31 cellular contexts compared by ENCODE assay signal in the genomic region with DNA sequence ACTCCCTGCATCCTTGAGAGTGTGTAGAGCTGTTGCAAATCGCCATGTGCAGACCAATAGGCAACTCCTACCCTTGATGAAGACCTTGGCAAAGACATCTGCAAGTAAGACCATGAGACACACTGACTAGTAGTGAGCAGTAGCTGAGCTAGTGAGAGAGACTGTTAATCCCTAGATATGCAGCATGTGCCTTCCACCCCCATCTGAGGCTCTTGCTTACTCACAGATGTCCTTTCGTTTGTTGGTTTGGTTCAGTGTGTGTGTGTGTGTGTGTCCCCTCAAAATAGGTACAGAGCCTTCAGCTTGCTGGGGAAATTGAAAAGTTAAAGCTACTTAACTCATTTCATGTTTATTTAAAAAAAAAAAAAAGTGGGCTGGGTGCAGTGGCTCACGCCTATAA. TPM values are rescaled to one million over a fixed set of nuclear protein-coding genes. Genes with fewer than 3 reads are reported as not detected.
DNase-seq lines count a peak whose midpoint lies in the region; ATAC-seq, FAIRE-seq and TF ChIP-seq lines count a peak whose summit lies in the region.
"Had no signal": no experiment of that assay in that cellular context is flagged by ENCODE, and none has a peak within 500 bp of the region (broad histone marks: within the 10 kb centered on the region; RNA-seq: fewer than 3 reads in every experiment).

No MANE protein-coding gene starts in this region.

- ATAC-seq in IMR-90 (ENCODE audit: low read depth): no peak
- no peak for ATAC-seq in SK-N-SH treated with all-trans-retinoic acid at 6 μM for 48 hours
- ATAC-seq in Right ventricle myocardium inferior: no peak
- no peak for ATAC-seq in GM21381 (IDR thresholded peaks at IDR 0.05; ENCODE audit: unreplicated experiment)
- ATAC-seq: GM12878 had no signal

- H3K4ac ChIP-seq in IMR-90 (ENCODE audit: low read depth, low read length): no peak overlapping the region; the same call in 1 of the 2 replicates
- no peak overlapping the region for H3K4ac ChIP-seq in H1 (replicated peaks; ENCODE audit: insufficient read length, low read depth, low read length)
- no peak overlapping the region for H3K4ac ChIP-seq in neuronal stem cell (ENCODE audit: low read length)

- H3K9me3 ChIP-seq in IMR-90 (ENCODE audit: control insufficient read depth, insufficient read depth, low read length) (no peaks in the 10 kb centered on the region), H1 (ENCODE audit: insufficient read depth in 2 of 2, low read depth in 1 of 2, low read length in 1 of 2) (no peaks in the 10 kb centered on the region), neuronal stem cell (replicated peaks in 1 of 2; ENCODE audit: control insufficient read depth in 2 of 2, insufficient read depth in 1 of 2, low read depth in 1 of 2, low read length in 2 of 2) (peaks cover 0 to 2% of the 10 kb centered on the region in 2 donors)
- H3K9me3 ChIP-seq: BE2C, BLaER1 had no signal

- H2BK12ac ChIP-seq in H1 (ENCODE audit: low read depth, low read length) (no peak overlapping the region), neuronal stem cell (ENCODE audit: low read length) (no peak overlapping the region)

- H3K27ac ChIP-seq in IMR-90 (ENCODE audit: insufficient read depth, low read length) (no peak overlapping the region), H1 (ENCODE audit: low read depth, low read length) (no peak overlapping the region), neuronal stem cell (replicated peaks; ENCODE audit: low read length) (no peak overlapping the region)
- H3K27ac ChIP-seq: BLaER1 had no signal

- H4K91ac ChIP-seq in IMR-90 (ENCODE audit: insufficient read depth, low read depth, low read length): no peak overlapping the region
- no peak overlapping the region for H4K91ac ChIP-seq in H1 (replicated peaks; ENCODE audit: insufficient read length, low read length)
- H4K91ac ChIP-seq in neuronal stem cell (ENCODE audit: low read depth, low read length, poor library complexity): no peak overlapping the region

- H3K79me1 ChIP-seq in IMR-90 (ENCODE audit: low read depth in 1 of 2, low read length in 2 of 2) (no peaks in the 10 kb centered on the region), H1 (ENCODE audit: low read depth, low read length) (no peaks in the 10 kb centered on the region), neuronal stem cell (ENCODE audit: low read depth, low read length) (no peaks in the 10 kb centered on the region)

- H3K18ac ChIP-seq in IMR-90 (ENCODE audit: low read depth, low read length): no peak overlapping the region
- no peak overlapping the region for H3K18ac ChIP-seq in H1 (ENCODE audit: extremely low read depth, low read length)
- H3K18ac ChIP-seq in neuronal stem cell (ENCODE audit: low read length): no peak overlapping the region

- POLR2A ChIA-PET in IMR-90 (lab: Charles Lee; ENCODE audit: unreplicated experiment): no interaction called here
- POLR2A ChIA-PET in H1 (lab: Charles Lee; ENCODE audit: partially characterized antibody): no interaction called here

- CTCF ChIA-PET in IMR-90 (lab: Yijun Ruan, JAX) (no interaction called here), H1 (lab: Charles Lee; ENCODE audit: partially characterized antibody) (interaction anchor here (1.1 to 1.8 kb wide), 2 partner anchors 9 to 44 kb away, joined by 3 to 12 read pairs; no protein-coding TSS in a partner anchor)

- WGBS in IMR-90 (ENCODE audit: extremely low coverage in 2 of 2, insufficient read length in 1 of 2), 2 experiments: no CpG with 5 or more reads among the region's 3 CpGs
- WGBS in H1 (ENCODE audit: extremely low coverage in 1 of 2, insufficient coverage in 1 of 2, insufficient read length in 1 of 2, insufficient replicate concordance in 2 of 2, low coverage in 1 of 2, low lambda C conversion rate in 2 of 2, missing lambda C conversion rate in 1 of 2), 2 experiments: 96% methylated on average over 3 of the region's 3 CpGs; no CpG with 5 or more reads in 1 of the 2 experiments
- no CpG with 5 or more reads among the region's 3 CpGs for WGBS in neuronal stem cell (ENCODE audit: extremely low coverage in 2 of 2, insufficient read length in 2 of 2, insufficient replicate concordance in 1 of 2), 2 donors

- H3K23me2 ChIP-seq in H1 (ENCODE audit: low read depth, low read length): no peaks in the 10 kb centered on the region

- H2AFZ ChIP-seq in IMR-90 (replicated peaks; ENCODE audit: low read length, poor library complexity) (peak overlapping the region; percentile 5), H1 (ENCODE audit: low read length) (0 out of 2 replicates have a peak overlapping the region, but pooled peaks have one; percentile 85), neuronal stem cell (ENCODE audit: low read length) (no peak overlapping the region)

- in situ Hi-C loops in IMR-90 (cut with MboI; ENCODE audit: low sequenced_read_pairs): loop anchor here (25.0 kb wide), 1 partner anchor 542 kb away; no protein-coding TSS in a partner anchor

- H3K4me2 ChIP-seq in IMR-90 (ENCODE audit: low read depth, low read length) (no peak overlapping the region), H1 (ENCODE audit: insufficient read depth in 1 of 2, low read depth in 2 of 2, low read length in 2 of 2) (no peak overlapping the region), neuronal stem cell (ENCODE audit: insufficient read depth, low read length, poor library complexity, severe bottlenecking) (no peak overlapping the region)
- H3K4me2 ChIP-seq: BLaER1 had no signal

- TF ChIP-seq POLR2A in IMR-90 (IDR thresholded peaks at IDR 0.05; ENCODE audit: low read depth, low read length) (no peak), H1 (IDR thresholded peaks at IDR 0.05; ENCODE audit: control extremely low read depth in 1 of 2, low read depth in 2 of 2, low read length in 2 of 2) (no peak)

- no peak for FAIRE-seq in H1 (lab: Jason Lieb, UNC)
- FAIRE-seq: A204.1, GM12878, GM12892, GM18507 had no signal

- H3K4me1 ChIP-seq in IMR-90 (ENCODE audit: control insufficient read depth, insufficient read depth, low read length): no peaks in the 10 kb centered on the region
- no peaks in the 10 kb centered on the region for H3K4me1 ChIP-seq in H1 (replicated peaks in 1 of 4; ENCODE audit: control insufficient read depth in 3 of 4, insufficient read depth in 4 of 4, low read length in 3 of 4)
- no peaks in the 10 kb centered on the region for H3K4me1 ChIP-seq in neuronal stem cell (ENCODE audit: control insufficient read depth in 2 of 2, insufficient read depth in 1 of 2, low read depth in 1 of 2, low read length in 2 of 2)
- H3K4me1 ChIP-seq: BE2C, BLaER1 had no signal

- H3K9me1 ChIP-seq in IMR-90 (ENCODE audit: insufficient read depth, low read length): 0 out of 2 replicates have a peak, but pooled peaks cover 3% of the 10 kb centered on the region

- no peak overlapping the region for H2BK120ac ChIP-seq in IMR-90 (ENCODE audit: low read depth, low read length)
- no peak overlapping the region for H2BK120ac ChIP-seq in H1 (replicated peaks; ENCODE audit: low read depth, low read length)
- H2BK120ac ChIP-seq in neuronal stem cell (ENCODE audit: low read depth, low read length): no peak overlapping the region

- no peaks in the 10 kb centered on the region for H4K20me1 ChIP-seq in IMR-90 (ENCODE audit: insufficient read depth, low read length)
- peaks cover 0 to 2% of the 10 kb centered on the region in 2 experiments for H4K20me1 ChIP-seq in H1 (replicated peaks in 1 of 2; ENCODE audit: control insufficient read depth in 1 of 2, insufficient read depth in 2 of 2, low read length in 2 of 2)
- H4K20me1 ChIP-seq: BLaER1 had no signal

- H3K56ac ChIP-seq in IMR-90 (ENCODE audit: extremely low read depth, insufficient read depth, low read length) (no peak overlapping the region), H1 (replicated peaks; ENCODE audit: insufficient read length, low read depth, low read length) (no peak overlapping the region)

- DNase-seq in IMR-90: no peak
- no peak for DNase-seq in H1 (ENCODE audit: low read depth in 1 of 2, low spot score in 2 of 2)
- DNase-seq in neuronal stem cell (ENCODE audit: low spot score): no peak
- DNase-seq in Right ventricle myocardium inferior (ENCODE audit: missing footprints): no peak
- DNase-seq: 8988T; ACHN; BE2C; C1 segment of cervical spinal cord; CD4-positive, alpha-beta memory T cell; CD4-positive, CD25-positive, alpha-beta regulatory T cell; CD8-positive, alpha-beta memory T cell; COR-L47; DMS 273 treated with DMSO at 0.1 percent for 48 hours; DMS153; DMS53; DMS79; DND-41; EL; GDM1 had no signal

- H3K79me2 ChIP-seq in H1 (ENCODE audit: control insufficient read depth in 1 of 2, insufficient read depth in 2 of 2, low read length in 2 of 2): no peaks in the 10 kb centered on the region

- no peak overlapping the region for H3K9ac ChIP-seq in IMR-90 (ENCODE audit: low read depth, low read length)
- no peak overlapping the region for H3K9ac ChIP-seq in H1 (replicated peaks in 1 of 4; ENCODE audit: extremely low read depth in 1 of 4, low read depth in 3 of 4, low read length in 3 of 4)
- H3K9ac ChIP-seq in neuronal stem cell (ENCODE audit: low read depth, low read length, poor library complexity): peak overlapping the region; percentile 44
- H3K9ac ChIP-seq: BLaER1 had no signal

- intact Hi-C loops in IMR-90 (cut with micrococcal nuclease): no loop called here
- intact Hi-C loops in Right ventricle myocardium inferior (cut with DNase I): no loop called here

- H3K36me3 ChIP-seq in IMR-90 (ENCODE audit: control insufficient read depth, insufficient read depth, low read length) (no peaks in the 10 kb centered on the region), H1 (ENCODE audit: control insufficient read depth in 2 of 4, insufficient read depth in 4 of 4, low read length in 3 of 4) (no peaks in the 10 kb centered on the region), neuronal stem cell (replicated peaks in 1 of 2; ENCODE audit: control insufficient read depth in 2 of 2, insufficient read depth in 2 of 2, low read length in 2 of 2) (no peaks in the 10 kb centered on the region)
- H3K36me3 ChIP-seq: BE2C, BLaER1 had no signal

- TF ChIP-seq RAD21 in IMR-90 (IDR thresholded peaks at IDR 0.05; ENCODE audit: low read length) (no peak), H1 (IDR thresholded peaks at IDR 0.05 in 1 of 2, conservative IDR thresholded peaks at IDR 0.05 in 1 of 2; ENCODE audit: low read depth in 2 of 2, low read length in 2 of 2) (no peak)

- H2BK20ac ChIP-seq in IMR-90 (ENCODE audit: low read depth, low read length) (no peak overlapping the region), H1 (ENCODE audit: low read length) (no peak overlapping the region)

- dilution Hi-C loops in IMR-90 (cut with HindIII; ENCODE audit: low sequenced_read_pairs, unreplicated experiment): no loop called here

- H2BK15ac ChIP-seq in IMR-90 (ENCODE audit: low read depth, low read length) (no peak overlapping the region), H1 (ENCODE audit: low read length) (no peak overlapping the region), neuronal stem cell (ENCODE audit: low read length) (no peak overlapping the region)

- H2BK5ac ChIP-seq in IMR-90 (ENCODE audit: low read depth, low read length, poor library complexity, severe bottlenecking): no peak overlapping the region
- H2BK5ac ChIP-seq in H1 (ENCODE audit: low read depth, low read length): no peak overlapping the region
- H2BK5ac ChIP-seq in neuronal stem cell (ENCODE audit: low read length): no peak overlapping the region

- H3K27me3 ChIP-seq in IMR-90 (ENCODE audit: control insufficient read depth, insufficient read depth, low read length): no peaks in the 10 kb centered on the region
- H3K27me3 ChIP-seq in H1 (replicated peaks in 1 of 4; ENCODE audit: control insufficient read depth in 3 of 4, extremely low read depth in 1 of 4, insufficient read depth in 3 of 4, low read length in 3 of 4): no peaks in the 10 kb centered on the region
- H3K27me3 ChIP-seq in neuronal stem cell (ENCODE audit: control insufficient read depth in 3 of 3, insufficient read depth in 3 of 3, low read depth in 1 of 3, low read length in 3 of 3): no peaks in the 10 kb centered on the region
- H3K27me3 ChIP-seq: BLaER1 had no signal

- TF ChIP-seq EP300 in H1 (IDR thresholded peaks at IDR 0.05; ENCODE audit: borderline replicate concordance in 1 of 2, low read depth in 2 of 2, low read length in 2 of 2): no peak

- no TSS peak for BruUV-seq in IMR-90 (replicated peaks; lab: Mats Ljungman, UMichigan)

- TF ChIP-seq CTCF in IMR-90 (conservative IDR thresholded peaks at IDR 0.05; ENCODE audit: low read depth, low read length) (no peak), H1 (IDR thresholded peaks at IDR 0.05; ENCODE audit: control extremely low read depth in 1 of 3, insufficient read depth in 1 of 3, low read depth in 1 of 3, low read length in 3 of 3) (no peak)

- no peak overlapping the region for H2AK5ac ChIP-seq in IMR-90 (ENCODE audit: low read depth, low read length)
- H2AK5ac ChIP-seq in H1 (ENCODE audit: low read depth, low read length): no peak overlapping the region
- no peak overlapping the region for H2AK5ac ChIP-seq in neuronal stem cell (ENCODE audit: low read depth, low read length)

- H4K8ac ChIP-seq in IMR-90 (ENCODE audit: low read depth in 2 of 2, low read length in 2 of 2): no peak overlapping the region
- no peak overlapping the region for H4K8ac ChIP-seq in H1 (ENCODE audit: extremely low read depth, insufficient read depth, low read length)
- no peak overlapping the region for H4K8ac ChIP-seq in neuronal stem cell (ENCODE audit: low read depth, low read length)

- H3K4me3 ChIP-seq in IMR-90 (ENCODE audit: insufficient read depth, low read depth, low read length) (no peak overlapping the region), H1 (ENCODE audit: extremely low read depth in 1 of 4, insufficient read depth in 2 of 4, low read depth in 3 of 4, low read length in 4 of 4) (no peak overlapping the region), neuronal stem cell (ENCODE audit: low read length in 2 of 2) (no peak overlapping the region)
- H3K4me3 ChIP-seq: BLaER1, GM12878 had no signal

- H3K14ac ChIP-seq in IMR-90 (replicated peaks; ENCODE audit: low read depth, low read length) (no peak overlapping the region), H1 (ENCODE audit: insufficient read length) (no peak overlapping the region), neuronal stem cell (ENCODE audit: low read length) (no peak overlapping the region)

- H3K23ac ChIP-seq in IMR-90 (ENCODE audit: low read depth, low read length) (no peak overlapping the region), H1 (ENCODE audit: insufficient read length) (no peak overlapping the region), neuronal stem cell (ENCODE audit: low read depth, low read length, poor library complexity) (no peak overlapping the region)

- no peak overlapping the region for H4K5ac ChIP-seq in IMR-90 (ENCODE audit: low read depth, low read length)
- no peak overlapping the region for H4K5ac ChIP-seq in H1 (ENCODE audit: insufficient read length, low read depth, low read length)

- H2AK9ac ChIP-seq in IMR-90 (replicated peaks; ENCODE audit: low read depth, low read length, poor library complexity): no peak overlapping the region

RNA-seq across cellular contexts. Expression of gene MYF5, which starts 37.5 kb away (rescaled TPM):
- not detected in 2 replicates for total RNA-seq in IMR-90 (2012; rRNA removed)
- not detected in 2 replicates for polyA plus RNA-seq in IMR-90 (2012; rRNA removed)
- polyA plus RNA-seq in IMR-90 (2012; cell fraction: cytosol; rRNA removed): not detected in 2 replicates
- not detected in 2 replicates for polyA plus RNA-seq in IMR-90 (2012; cell fraction: nucleus; rRNA removed; ENCODE audit: low replicate concordance)
- not detected in 2 replicates for total RNA-seq in H1 (2021; fragmentation: NEBNext Ultra II Directional; extraction: Animal tissue kit (Norgen Biotek cat#: 25700))
- 0.09 TPM in 2 replicates for polyA plus RNA-seq in H1 (2011; rRNA removed)
- 0.08 TPM for polyA plus RNA-seq in H1 (2011; cell fraction: cytosol; rRNA removed)
- 0.07 TPM for polyA plus RNA-seq in H1 (2011; cell fraction: nucleus; rRNA removed)
- not detected in 4 replicates for polyA plus RNA-seq in H1 (2012, experiment 1 of 2)
- not detected for polyA plus RNA-seq in H1 (2012, experiment 2 of 2)
- not detected for polyA plus RNA-seq in H1 (2013, experiment 1 of 2)
- polyA plus RNA-seq in H1 (2013, experiment 2 of 2): not detected
- 0.13 and 0.17 TPM in 2 replicates for polyA minus RNA-seq in H1 (2011; rRNA and poly(A)+ RNA removed)
- polyA minus RNA-seq in H1 (2011; cell fraction: cytosol; rRNA and poly(A)+ RNA removed): not detected
- not detected for polyA minus RNA-seq in H1 (2011; cell fraction: nucleus; rRNA and poly(A)+ RNA removed)
- polyA plus RNA-seq in neuronal stem cell (2013, experiment 1 of 2): not detected
- not detected for polyA plus RNA-seq in neuronal stem cell (2013, experiment 2 of 2)
- not detected for total RNA-seq in Right ventricle myocardium inferior
- total RNA-seq: A673; CD4-positive, alpha-beta memory T cell; CD4-positive, CD25-positive, alpha-beta regulatory T cell; CD8-positive, alpha-beta memory T cell; Daoy; G401; GM12878 had no signal
- polyA plus RNA-seq: AG04450; CD14-positive monocyte; CD4-positive, alpha-beta memory T cell; CD4-positive, CD25-positive, alpha-beta regulatory T cell; CD8-positive, alpha-beta memory T cell; GM12878 had no signal

RNA-seq across cellular contexts. Expression of gene MYF6, which starts 46.8 kb away (rescaled TPM):
- total RNA-seq in IMR-90 (2012; rRNA removed) (not detected in 2 replicates), Right ventricle myocardium inferior (not detected)
- polyA plus RNA-seq in IMR-90 (2012; rRNA removed) (not detected in 2 replicates), H1 (2011; rRNA removed) (0.31 and 0.39 TPM in 2 replicates)
- not detected in 2 replicates for polyA plus RNA-seq in IMR-90 (2012; cell fraction: cytosol; rRNA removed)
- 0.07 TPM in 1 of 2 replicates, not detected in the other for polyA plus RNA-seq in IMR-90 (2012; cell fraction: nucleus; rRNA removed; ENCODE audit: low replicate concordance)
- not detected in 2 replicates for total RNA-seq in H1 (2021; fragmentation: NEBNext Ultra II Directional; extraction: Animal tissue kit (Norgen Biotek cat#: 25700))
- polyA plus RNA-seq in H1 (2011; cell fraction: cytosol; rRNA removed): 0.41 TPM
- polyA plus RNA-seq in H1 (2011; cell fraction: nucleus; rRNA removed): 0.21 TPM
- polyA plus RNA-seq in H1 (2012, experiment 1 of 2): 0.33 to 0.56 TPM (median 0.48 TPM) in 4 replicates
- 0.22 TPM for polyA plus RNA-seq in H1 (2012, experiment 2 of 2)
- 0.06 TPM for polyA plus RNA-seq in H1 (2013, experiment 1 of 2)
- polyA plus RNA-seq in H1 (2013, experiment 2 of 2): not detected
- 0.19 and 0.56 TPM in 2 replicates for polyA minus RNA-seq in H1 (2011; rRNA and poly(A)+ RNA removed)
- polyA minus RNA-seq in H1 (2011; cell fraction: cytosol; rRNA and poly(A)+ RNA removed): not detected
- not detected for polyA minus RNA-seq in H1 (2011; cell fraction: nucleus; rRNA and poly(A)+ RNA removed)
- 0.13 TPM for polyA plus RNA-seq in neuronal stem cell (2013, experiment 1 of 2)
- polyA plus RNA-seq in neuronal stem cell (2013, experiment 2 of 2): 0.15 TPM
- total RNA-seq: A673; CD4-positive, alpha-beta memory T cell; CD4-positive, CD25-positive, alpha-beta regulatory T cell; CD8-positive, alpha-beta memory T cell; Daoy; G401; GM12878 had no signal
- polyA plus RNA-seq: AG04450; CD14-positive monocyte; CD4-positive, alpha-beta memory T cell; CD4-positive, CD25-positive, alpha-beta regulatory T cell; CD8-positive, alpha-beta memory T cell; GM12878 had no signal
